18 cellular contexts compared by ENCODE assay signal in the genomic region with DNA sequence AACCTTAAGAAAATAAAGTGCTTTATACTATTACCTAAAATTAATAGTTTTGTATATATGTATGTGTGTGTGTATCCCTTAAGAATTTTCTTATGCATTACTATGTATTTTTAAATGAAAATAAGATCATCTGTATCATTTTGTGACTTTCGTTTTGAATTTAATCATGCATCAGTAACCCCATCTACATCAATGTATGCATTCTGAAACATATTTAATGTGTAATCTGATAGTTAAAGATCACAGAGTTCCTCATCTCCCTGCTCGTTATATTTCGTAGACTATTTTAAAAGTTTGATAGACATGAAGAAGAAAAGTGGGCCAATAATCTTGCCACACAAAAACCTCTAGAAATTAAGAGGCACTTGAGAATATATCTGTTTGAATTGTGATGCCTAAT. TPM values are rescaled to one million over a fixed set of nuclear protein-coding genes. Genes with fewer than 3 reads are reported as not detected.
DNase-seq lines count a peak whose midpoint lies in the region; ATAC-seq and TF ChIP-seq lines count a peak whose summit lies in the region.
"Had no signal": no experiment of that assay in that cellular context is flagged by ENCODE, and none has a peak within 500 bp of the region (broad histone marks: within the 10 kb centered on the region; RNA-seq: fewer than 3 reads in every experiment).

No MANE protein-coding gene starts in this region.

- H3K27me3 ChIP-seq in OCI-LY3 (ENCODE audit: low read depth, low read length) = peaks cover 23% of the 10 kb centered on the region
- H3K27me3 ChIP-seq in tibial artery = no peaks in the 10 kb centered on the region
- H3K27me3 ChIP-seq in heart left ventricle = peaks cover 0 to 14% (median 4%) of the 10 kb centered on the region in 9 donors
- H3K27me3 ChIP-seq: BLaER1 had no signal

- peak; percentile 17 for DNase-seq in DMS 273 (lab: John Stamatoyannopoulos, UW; ENCODE audit: unreplicated experiment)
- no peak for DNase-seq in DMS 273 treated with DMSO at 0.1 percent for 48 hours (lab: John Stamatoyannopoulos, UW)
- no peak for DNase-seq in activated T-cell treated with anti-CD3 and anti-CD28 coated beads, Interleukin-2, amount 50 U/mL, for 48 hours
- DNase-seq in tibial artery = no peak
- DNase-seq in heart left ventricle = no peak
- DNase-seq: CD4-positive, alpha-beta memory T cell; DMS53; DND-41; EL; H9 had no signal

- H3K36me3 ChIP-seq in OCI-LY3 (replicated peaks; ENCODE audit: low read depth, low read length) (no peaks in the 10 kb centered on the region), tibial artery (no peaks in the 10 kb centered on the region), heart left ventricle (no peaks in the 10 kb centered on the region)
- H3K36me3 ChIP-seq: BLaER1 had no signal

- no peaks in the 10 kb centered on the region for H3K79me2 ChIP-seq in OCI-LY3 (ENCODE audit: low read length)

- intact Hi-C loops in tibial artery (cut with DNase I; ENCODE audit: low total_unique reads) = no loop called here
- intact Hi-C loops in heart left ventricle (cut with DNase I) = no loop called here

- H3K27ac ChIP-seq in OCI-LY3 (ENCODE audit: low read length) = no peak overlapping the region
- H3K27ac ChIP-seq in tibial artery = no peak overlapping the region
- H3K27ac ChIP-seq in heart left ventricle = no peak overlapping the region
- H3K27ac ChIP-seq: 22Rv1, BLaER1, HL-60, KMS-11 had no signal

- H3K9me3 ChIP-seq in OCI-LY3 (ENCODE audit: insufficient read depth, low read length) (no peaks in the 10 kb centered on the region), tibial artery (no peaks in the 10 kb centered on the region), heart left ventricle (no peaks in the 10 kb centered on the region)
- H3K9me3 ChIP-seq: BLaER1 had no signal

- no peak overlapping the region for H2AFZ ChIP-seq in OCI-LY3 (ENCODE audit: low read depth, low read length)

- peaks cover 36% of the 10 kb centered on the region for H3K4me1 ChIP-seq in OCI-LY3 (ENCODE audit: low read length)
- no peaks in the 10 kb centered on the region for H3K4me1 ChIP-seq in tibial artery
- H3K4me1 ChIP-seq in heart left ventricle = no peaks in the 10 kb centered on the region

- TF ChIP-seq POLR2A in heart left ventricle (IDR thresholded peaks at IDR 0.05) = no peak

- 0 out of 2 replicates have a peak, but pooled peaks cover 4% of the 10 kb centered on the region for H4K20me1 ChIP-seq in OCI-LY3 (ENCODE audit: insufficient read depth, low read length)
- H4K20me1 ChIP-seq: BLaER1 had no signal

- H3K4me3 ChIP-seq in OCI-LY3 (ENCODE audit: low read length) = peak overlapping the region; percentile 39
- no peak overlapping the region for H3K4me3 ChIP-seq in tibial artery
- no peak overlapping the region for H3K4me3 ChIP-seq in heart left ventricle
- H3K4me3 ChIP-seq: BLaER1 had no signal

- WGBS in heart left ventricle, 4 donors = 72 to 85% (median 77%) methylated on average over 3 of the region's 3 CpGs

- ATAC-seq in GM18907 (IDR thresholded peaks at IDR 0.05; ENCODE audit: unreplicated experiment) (peak; percentile 55), heart left ventricle (no peak)

- H3K9ac ChIP-seq in OCI-LY3 (ENCODE audit: low read length) = no peak overlapping the region
- H3K9ac ChIP-seq: BLaER1, KMS-11 had no signal

- TF ChIP-seq CTCF in OCI-LY3 (IDR thresholded peaks at IDR 0.05; ENCODE audit: low read depth, low read length) (no peak), tibial artery (IDR thresholded peaks at IDR 0.05) (no peak), heart left ventricle (IDR thresholded peaks at IDR 0.05) (no peak)

- peak overlapping the region; percentile 61 for H3K4me2 ChIP-seq in OCI-LY3 (ENCODE audit: low read length)
- H3K4me2 ChIP-seq: BLaER1, KMS-11 had no signal

RNA-seq across cellular contexts. Expression of a gene that starts 7.4 kb away (rescaled TPM):
- 1 to 10 TPM; 1.1 to 7.6 (median 3.8) TPM for total RNA-seq in heart left ventricle
- polyA plus RNA-seq in heart left ventricle = under 1 TPM; 0.29 to 0.34 TPM
- total RNA-seq: G401 had no signal
- polyA plus RNA-seq: CD14-positive monocyte; CD4-positive, alpha-beta memory T cell had no signal
